ENCODE assay signal across 33 cellular contexts in genomic region chr7:111477462-111478225, GRCh38.
"Had no signal": no experiment of that assay in that cellular context is flagged by ENCODE, and none has a peak within 500 bp of the region (broad histone marks: within the 10 kb centered on the region; RNA-seq: fewer than 3 reads in every experiment).

No MANE protein-coding gene starts in this region.

- H3K9me3 ChIP-seq: MG63 had no signal

- DNase-seq: Karpas-422, MG63, MM.1S, MV-4-11, NCI-H1048, NCI-H1092, NCI-H1092 treated with DMSO at 0.1 percent for 48 hours, NCI-H1105, NCI-H1105 treated with DMSO at 0.1 percent for 48 hours, NCI-H1417, NCI-H1417 treated with DMSO at 0.1 percent for 48 hours, NCI-H1436, NCI-H1436 treated with DMSO at 0.1 percent for 48 hours, NCI-H146, NCI-H1694, NCI-H1694 treated with DMSO at 0.1 percent for 48 hours, NCI-H187, NCI-H187 treated with DMSO at 0.1 percent for 48 hours, NCI-H1930, NCI-H2029, NCI-H2029 treated with DMSO at 0.1 percent for 48 hours, NCI-H2081, NCI-H2081 treated with DMSO at 0.1 percent for 48 hours, NCI-H2107, NCI-H2171, NCI-H2171 treated with DMSO at 0.1 percent for 48 hours, NCI-H2227 treated with DMSO at 0.1 percent for 48 hours, NCI-H226, NCI-H345, NCI-H446, NCI-H446 treated with DMSO at 0.1 percent for 48 hours, NCI-H510A, NCI-H510A treated with DMSO at 0.1 percent for 48 hours had no signal

- H3K36me3 ChIP-seq: MG63 had no signal

- H3K27me3 ChIP-seq: MG63 had no signal

- H3K4me3 ChIP-seq: MG63 had no signal
